Comparison of ENCODE assay signal across 15 cellular contexts in the genomic region with DNA sequence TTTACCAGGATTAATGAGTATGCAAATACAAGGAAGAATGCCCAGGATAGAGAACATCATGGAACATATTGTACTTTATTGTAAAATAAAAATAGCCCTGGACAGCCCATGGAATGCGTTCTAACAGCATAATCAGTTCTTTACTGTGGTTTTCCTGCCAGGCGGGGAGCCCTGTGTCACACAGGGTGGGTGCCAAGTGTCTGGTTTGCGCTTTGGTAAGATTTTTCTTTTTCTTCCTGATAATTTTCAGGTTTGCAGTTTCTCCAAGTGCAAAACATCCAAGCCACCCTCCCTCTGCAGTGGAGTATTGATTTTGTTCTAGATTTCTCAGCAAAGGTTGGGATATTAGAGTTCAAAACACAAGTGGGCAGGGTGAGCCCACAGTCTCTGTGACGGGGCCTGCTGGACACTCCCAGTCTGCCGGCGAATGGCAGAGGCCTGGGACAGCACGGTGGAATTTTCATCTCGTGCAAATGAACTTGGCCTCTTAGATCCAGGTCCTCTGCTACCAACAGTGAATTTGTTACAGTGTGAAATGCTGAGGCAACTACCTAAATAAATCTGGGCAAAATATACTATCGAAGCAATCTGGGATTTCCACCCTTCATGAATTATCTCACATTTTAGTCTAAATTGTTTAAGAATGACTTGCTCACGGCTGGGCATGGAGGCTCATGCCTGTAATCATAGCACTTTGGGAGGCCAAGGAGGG. TPM values are rescaled to one million over a fixed set of nuclear protein-coding genes. Genes with fewer than 3 reads are reported as not detected.
DNase-seq lines count a peak whose midpoint lies in the region; ATAC-seq lines count a peak whose summit lies in the region.
"Had no signal": no experiment of that assay in that cellular context is flagged by ENCODE, and none has a peak within 500 bp of the region (broad histone marks: within the 10 kb centered on the region; RNA-seq: fewer than 3 reads in every experiment).

No MANE protein-coding gene starts in this region.

- H3K27me3 ChIP-seq in mesenchymal stem cell (ENCODE audit: control insufficient read depth in 1 of 2, insufficient read depth in 1 of 2, low read length in 2 of 2): no peaks in the 10 kb centered on the region
- H3K27me3 ChIP-seq: uterus had no signal

- ATAC-seq in GM21447 (IDR thresholded peaks at IDR 0.05; ENCODE audit: unreplicated experiment): no peak
- ATAC-seq in HG03457 (IDR thresholded peaks at IDR 0.05; ENCODE audit: unreplicated experiment): no peak
- no peak for ATAC-seq in HG02884 (IDR thresholded peaks at IDR 0.05; ENCODE audit: unreplicated experiment)
- ATAC-seq: naive thymus-derived CD4-positive, alpha-beta T cell had no signal

- peak overlapping the region; percentile 1 for H3K9ac ChIP-seq in mesenchymal stem cell (ENCODE audit: low read length)

- H3K18ac ChIP-seq in mesenchymal stem cell (ENCODE audit: low read depth in 1 of 2, low read length in 2 of 2): no peak overlapping the region

- no peak overlapping the region for H3K4me2 ChIP-seq in mesenchymal stem cell (ENCODE audit: low read length, poor library complexity, severe bottlenecking)

- H2BK12ac ChIP-seq in mesenchymal stem cell (ENCODE audit: low read length in 2 of 2): no peak overlapping the region

- H3K36me3 ChIP-seq in mesenchymal stem cell (ENCODE audit: control insufficient read depth in 1 of 2, insufficient read depth in 2 of 2, low read depth in 1 of 2, low read length in 2 of 2): peaks cover 0 to 4% of the 10 kb centered on the region in 2 experiments
- H3K36me3 ChIP-seq: uterus had no signal

- no peak overlapping the region for H2AK5ac ChIP-seq in mesenchymal stem cell (ENCODE audit: low read length, severe bottlenecking)

- peaks cover 3% of the 10 kb centered on the region for H3K79me1 ChIP-seq in mesenchymal stem cell (replicated peaks; ENCODE audit: low read length, poor library complexity, severe bottlenecking)

- no peak overlapping the region for H2BK15ac ChIP-seq in mesenchymal stem cell (ENCODE audit: low read depth, poor library complexity, severe bottlenecking)

- DNase-seq in A172 (ENCODE audit: low spot score) (peak; percentile 87), M059J (ENCODE audit: low read depth) (peak; percentile 86), fibroblast of gingiva (ENCODE audit: low read depth) (peak; percentile 77), mesenchymal stem cell (no peak)
- no peak for DNase-seq in activated CD4-positive, alpha-beta T cell treated with anti-CD3 and anti-CD28 coated beads, Interleukin-2, amount 50 U/mL, for 1 hour
- DNase-seq: activated CD4-positive, CD25-positive, alpha-beta regulatory T cell; activated T-cell treated with anti-CD3 and anti-CD28 coated beads, Interleukin-2, amount 50 U/mL, for 1 hour; DMS79; naive thymus-derived CD4-positive, alpha-beta T cell; NCI-H187 treated with DMSO at 0.1 percent for 48 hours; NCI-H82; uterus had no signal

- no peak overlapping the region for H2AFZ ChIP-seq in mesenchymal stem cell (ENCODE audit: low read depth, low read length)

- H4K91ac ChIP-seq in mesenchymal stem cell (ENCODE audit: low read length): no peak overlapping the region

- H2BK5ac ChIP-seq in mesenchymal stem cell (ENCODE audit: low read depth, low read length, poor library complexity, severe bottlenecking): peak overlapping the region; percentile 78

- H3K23ac ChIP-seq in mesenchymal stem cell (ENCODE audit: low read length in 2 of 2): no peak overlapping the region

- peaks cover 9% of the 10 kb centered on the region for H3K4me1 ChIP-seq in mesenchymal stem cell (ENCODE audit: control insufficient read depth, insufficient read depth, low read depth, low read length)
- H3K4me1 ChIP-seq: uterus had no signal

- H2BK120ac ChIP-seq in mesenchymal stem cell (ENCODE audit: low read depth, low read length): no peak overlapping the region

- 95% methylated on average over 10 of the region's 10 CpGs for WGBS in mesenchymal stem cell

- no peak overlapping the region for H3K4ac ChIP-seq in mesenchymal stem cell (ENCODE audit: low read depth in 1 of 2, low read length in 2 of 2)

- no peak overlapping the region for H4K8ac ChIP-seq in mesenchymal stem cell (ENCODE audit: low read length)

- H3K4me3 ChIP-seq in mesenchymal stem cell (ENCODE audit: insufficient read depth in 1 of 2, low read depth in 1 of 2, low read length in 2 of 2): no peak overlapping the region
- H3K4me3 ChIP-seq: uterus had no signal

- H3K27ac ChIP-seq in mesenchymal stem cell (ENCODE audit: low read length, poor library complexity, severe bottlenecking): peak overlapping the region; percentile 86
- H3K27ac ChIP-seq: uterus had no signal

- no peaks in the 10 kb centered on the region for H3K9me3 ChIP-seq in mesenchymal stem cell (ENCODE audit: control insufficient read depth, low read length)
- H3K9me3 ChIP-seq: uterus had no signal

- H3K14ac ChIP-seq in mesenchymal stem cell (ENCODE audit: low read length in 2 of 2): no peak overlapping the region

RNA-seq across cellular contexts. Expression of a gene that starts 15.6 kb away (rescaled TPM):
- total RNA-seq in A172 (2014; rRNA removed; shearing (Covaris generic)): 0.16 TPM in 1 of 2 replicates, not detected in the other
- total RNA-seq in M059J (2014; rRNA removed; shearing (Covaris generic)): 0.22 and 1.5 TPM in 2 replicates
- 0.99 TPM for polyA plus RNA-seq in mesenchymal stem cell (2013, experiment 1 of 2)
- 1.00 TPM for polyA plus RNA-seq in mesenchymal stem cell (2013, experiment 2 of 2)
- polyA plus RNA-seq: naive thymus-derived CD4-positive, alpha-beta T cell had no signal

Comparison
In these comparisons a context has a peak if more than half of its experiments do, and no peak if none do; other contexts are left out.
1. DNase-seq: peak in A172 (single experiment), M059J (single experiment) and fibroblast of gingiva (single experiment); none in mesenchymal stem cell (single experiment) and activated CD4-positive, alpha-beta T cell treated with anti-CD3 and anti-CD28 coated beads, Interleukin-2, amount 50 U/mL, for 1 hour (single experiment).